In genomic region chr6:31125586-31126363, GRCh38 we compare ENCODE assay signal across 3 cellular contexts.
TF ChIP-seq lines count a peak whose summit lies in the region.

No MANE protein-coding gene starts in this region.

TF ChIP-seq in SK-N-SH treated with all-trans-retinoic acid at 6 μM for 48 hours, 23 proteins besides CTCF, POLR2A, EP300 and RAD21:
- no peak for TF ChIP-seq ZFP30 (CRISPR knock-in tag; IDR thresholded peaks at IDR 0.05)

TF ChIP-seq in SK-N-SH, 30 proteins besides CTCF, POLR2A, EP300 and RAD21:
- TF ChIP-seq RXRA (IDR thresholded peaks at IDR 0.05; ENCODE audit: borderline replicate concordance, low read depth) (no peak), FOSL2 (IDR thresholded peaks at IDR 0.05; ENCODE audit: borderline replicate concordance, low read depth) (no peak), RCOR1 (IDR thresholded peaks at IDR 0.05; ENCODE audit: low read length) (no peak), YY1 (IDR thresholded peaks at IDR 0.05; ENCODE audit: low read depth) (no peak)

TF ChIP-seq in GM12878, 131 proteins besides CTCF, POLR2A, EP300 and RAD21:
- TF ChIP-seq ZNF384 (IDR thresholded peaks at IDR 0.05; ENCODE audit: borderline replicate concordance, low read depth, low read length) (no peak), BCL3 (IDR thresholded peaks at IDR 0.05; ENCODE audit: borderline replicate concordance, insufficient read depth, low read depth, low read length, poor library complexity, severe bottlenecking) (no peak), POU2F2 (IDR thresholded peaks at IDR 0.05; ENCODE audit: borderline replicate concordance, low read depth, low read length) (no peak), MTA2 (IDR thresholded peaks at IDR 0.05; ENCODE audit: low read depth) (no peak), MTA3 (IDR thresholded peaks at IDR 0.05; ENCODE audit: borderline replicate concordance, low read length) (no peak), RAD51 (IDR thresholded peaks at IDR 0.05) (no peak), SUZ12 (IDR thresholded peaks at IDR 0.05; ENCODE audit: unreplicated experiment) (no peak), GABPA (IDR thresholded peaks at IDR 0.05; ENCODE audit: low read depth) (no peak), CREB1 (IDR thresholded peaks at IDR 0.05; ENCODE audit: low read depth) (no peak), USF1 (IDR thresholded peaks at IDR 0.05; ENCODE audit: borderline replicate concordance, extremely low read length, insufficient read depth, low read depth, low read length) (no peak)
